ENCODE assay signal across 1 cellular context in genomic region chr3:25582242-25582641, GRCh38.
TF ChIP-seq lines count a peak whose summit lies in the region.

No MANE protein-coding gene starts in this region.

TF ChIP-seq in K562, 482 proteins besides CTCF, POLR2A, EP300 and RAD21 (continued from another document and continues in another):
- TF ChIP-seq ESRRA (IDR thresholded peaks at IDR 0.05; ENCODE audit: borderline replicate concordance, low read depth): peak; percentile 98
- TF ChIP-seq ARID2 (IDR thresholded peaks at IDR 0.05): no peak
- TF ChIP-seq ZNF140 (CRISPR knock-in tag; IDR thresholded peaks at IDR 0.05): no peak
- TF ChIP-seq ZBTB11 (CRISPR knock-in tag; IDR thresholded peaks at IDR 0.05): no peak
- TF ChIP-seq ZNF507 (tag; conservative IDR thresholded peaks at IDR 0.05): no peak
- no peak for TF ChIP-seq IRF1 (CRISPR knock-in tag; IDR thresholded peaks at IDR 0.05; ENCODE audit: borderline replicate concordance)
- TF ChIP-seq HSF4 (CRISPR knock-in tag; IDR thresholded peaks at IDR 0.05; ENCODE audit: borderline replicate concordance): no peak
- TF ChIP-seq DPF2 (IDR thresholded peaks at IDR 0.05): peak; percentile 90
- TF ChIP-seq NKRF (IDR thresholded peaks at IDR 0.05; ENCODE audit: borderline replicate concordance): no peak
- TF ChIP-seq RBFOX2 (IDR thresholded peaks at IDR 0.05; ENCODE audit: low read depth, low read length): no peak
- no peak for TF ChIP-seq FOXA3 (CRISPR knock-in tag; conservative IDR thresholded peaks at IDR 0.05 in 1 of 2, IDR thresholded peaks at IDR 0.05 in 1 of 2)
- no peak for TF ChIP-seq TBP (optimal IDR thresholded peaks at IDR 0.05; ENCODE audit: low read depth, low read length)
- TF ChIP-seq HIVEP1 (CRISPR knock-in tag; IDR thresholded peaks at IDR 0.05): no peak
- no peak for TF ChIP-seq ZBED1 (IDR thresholded peaks at IDR 0.05)
- TF ChIP-seq ZNF431 (CRISPR knock-in tag; IDR thresholded peaks at IDR 0.05): no peak
- no peak for TF ChIP-seq TEAD2 (tag; IDR thresholded peaks at IDR 0.05)
- no peak; the same call in 1 of the 2 replicates for TF ChIP-seq GATAD2B (IDR thresholded peaks at IDR 0.05; ENCODE audit: borderline replicate concordance)
- TF ChIP-seq PHF21A (IDR thresholded peaks at IDR 0.05; ENCODE audit: borderline replicate concordance, low read depth): no peak
- TF ChIP-seq ZNF282 (CRISPR knock-in tag; IDR thresholded peaks at IDR 0.05): no peak
- no peak for TF ChIP-seq POLR2G (IDR thresholded peaks at IDR 0.05; ENCODE audit: low read depth, low read length)
- TF ChIP-seq PHF8 (IDR thresholded peaks at IDR 0.05; ENCODE audit: borderline replicate concordance, low read length): no peak
- no peak for TF ChIP-seq ZBTB1 (CRISPR knock-in tag; IDR thresholded peaks at IDR 0.05; ENCODE audit: borderline replicate concordance, low read depth)
- no peak for TF ChIP-seq FOXP1 (CRISPR knock-in tag; IDR thresholded peaks at IDR 0.05)
- no peak for TF ChIP-seq ZFP36 (IDR thresholded peaks at IDR 0.05; ENCODE audit: low read depth, low read length, partially characterized antibody)
- no peak for TF ChIP-seq PRDM10 (IDR thresholded peaks at IDR 0.05; ENCODE audit: partially characterized antibody)
- TF ChIP-seq CREM (IDR thresholded peaks at IDR 0.05; ENCODE audit: low read depth): peak; percentile 81
- peak; percentile 99 for TF ChIP-seq NFE2 (IDR thresholded peaks at IDR 0.05; ENCODE audit: low read depth)
- no peak for TF ChIP-seq CHD4 (IDR thresholded peaks at IDR 0.05; ENCODE audit: insufficient read depth, insufficient replicate concordance, low read depth, low read length, poor library complexity, severe bottlenecking)
- no peak for TF ChIP-seq ZBTB12 (CRISPR knock-in tag; IDR thresholded peaks at IDR 0.05)
- no peak for TF ChIP-seq PREB (CRISPR knock-in tag; IDR thresholded peaks at IDR 0.05)
- no peak for TF ChIP-seq E2F1 (CRISPR knock-in tag; IDR thresholded peaks at IDR 0.05)
- TF ChIP-seq ELF4 (CRISPR knock-in tag; IDR thresholded peaks at IDR 0.05): no peak
- TF ChIP-seq TAF1 (IDR thresholded peaks at IDR 0.05; ENCODE audit: control insufficient read depth, extremely low read depth, insufficient read depth, low read length, severe bottlenecking): no peak
- TF ChIP-seq MCM2 (IDR thresholded peaks at IDR 0.05; ENCODE audit: low read depth): no peak
- no peak for TF ChIP-seq STAT6 (CRISPR knock-in tag; IDR thresholded peaks at IDR 0.05)
- TF ChIP-seq PCBP2 (IDR thresholded peaks at IDR 0.05; ENCODE audit: low read depth, low read length, poor library complexity, severe bottlenecking): no peak
- TF ChIP-seq ZNF717 (CRISPR knock-in tag; IDR thresholded peaks at IDR 0.05): no peak
- TF ChIP-seq MAFK (IDR thresholded peaks at IDR 0.05; ENCODE audit: low read length): peak; percentile 92
- no peak for TF ChIP-seq PRPF4 (IDR thresholded peaks at IDR 0.05; ENCODE audit: insufficient read depth, low read depth, low read length, poor library complexity, severe bottlenecking)
- peak; percentile 24 for TF ChIP-seq NEUROD1 (IDR thresholded peaks at IDR 0.05; ENCODE audit: borderline replicate concordance, low read depth, low read length, partially characterized antibody)
- no peak for TF ChIP-seq ZNF274 (IDR thresholded peaks at IDR 0.05; ENCODE audit: borderline replicate concordance, low read depth, low read length)
- TF ChIP-seq IRF2 (CRISPR knock-in tag; IDR thresholded peaks at IDR 0.05): no peak
- TF ChIP-seq DLX4 (CRISPR knock-in tag; IDR thresholded peaks at IDR 0.05): no peak
- no peak for TF ChIP-seq CC2D1A (IDR thresholded peaks at IDR 0.05)
- TF ChIP-seq SREBF2 (CRISPR knock-in tag; IDR thresholded peaks at IDR 0.05): no peak
- no peak for TF ChIP-seq CHD1 (IDR thresholded peaks at IDR 0.05; ENCODE audit: low read length)
- TF ChIP-seq MEF2A (IDR thresholded peaks at IDR 0.05; ENCODE audit: control insufficient read depth, low read depth, low read length): no peak
- TF ChIP-seq ZNF124 (CRISPR knock-in tag; IDR thresholded peaks at IDR 0.05): no peak
- no peak for TF ChIP-seq CCNT2 (IDR thresholded peaks at IDR 0.05; ENCODE audit: borderline replicate concordance, extremely low read depth, insufficient read length, low read depth, low read length)
- TF ChIP-seq FOXO4 (CRISPR knock-in tag; IDR thresholded peaks at IDR 0.05): no peak
- TF ChIP-seq ZNF121 (CRISPR knock-in tag; conservative IDR thresholded peaks at IDR 0.05): no peak
- TF ChIP-seq FOS (IDR thresholded peaks at IDR 0.05; ENCODE audit: extremely low read depth, insufficient read length): no peak
